In genomic region chr7:32194537-32194936, GRCh38 we compare ENCODE assay signal across 35 cellular contexts.
"Had no signal": no experiment of that assay in that cellular context is flagged by ENCODE, and none has a peak within 500 bp of the region (broad histone marks: within the 10 kb centered on the region; RNA-seq: fewer than 3 reads in every experiment).

No MANE protein-coding gene starts in this region.

- H3K27me3 ChIP-seq: MG63 had no signal

- H3K4me3 ChIP-seq: MG63 had no signal

- H3K36me3 ChIP-seq: MG63 had no signal

- DNase-seq: Karpas-422, Kasumi-1, MG63, MM.1S, MV-4-11, NCI-H1048, NCI-H1092, NCI-H1092 treated with DMSO at 0.1 percent for 48 hours, NCI-H1105, NCI-H1105 treated with DMSO at 0.1 percent for 48 hours, NCI-H1417, NCI-H1417 treated with DMSO at 0.1 percent for 48 hours, NCI-H1436, NCI-H1436 treated with DMSO at 0.1 percent for 48 hours, NCI-H146, NCI-H1694, NCI-H1694 treated with DMSO at 0.1 percent for 48 hours, NCI-H187, NCI-H187 treated with DMSO at 0.1 percent for 48 hours, NCI-H1930, NCI-H2029, NCI-H2029 treated with DMSO at 0.1 percent for 48 hours, NCI-H2081, NCI-H2081 treated with DMSO at 0.1 percent for 48 hours, NCI-H2107, NCI-H2171, NCI-H2171 treated with DMSO at 0.1 percent for 48 hours, NCI-H2227 treated with DMSO at 0.1 percent for 48 hours, NCI-H226, NCI-H345, NCI-H446, NCI-H446 treated with DMSO at 0.1 percent for 48 hours, NCI-H510A, NCI-H510A treated with DMSO at 0.1 percent for 48 hours, NCI-H524 had no signal
